Comparison of ENCODE assay signal across 6 cellular contexts in genomic region chr18:57996871-57997270, GRCh38. TPM values are rescaled to one million over a fixed set of nuclear protein-coding genes. Genes with fewer than 3 reads are reported as not detected.
A peak's percentile ranks its signal among the peaks of the same experiment; 100 is the strongest.
DNase-seq lines count a peak whose midpoint lies in the region; ATAC-seq, FAIRE-seq and TF ChIP-seq lines count a peak whose summit lies in the region.
"Not testable (repeated sequence)": the region's sequence is repeated elsewhere in the genome, so short reads cannot be mapped to it uniquely, and the experiment has no call there.

No MANE protein-coding gene starts in this region.

- not testable (repeated sequence) for FAIRE-seq in K562 (lab: Jason Lieb, UNC); bronchial epithelial cell (lab: Jason Lieb, UNC)
- FAIRE-seq in keratinocyte (lab: Jason Lieb, UNC): peak; percentile 41

- H3K27ac ChIP-seq in K562 (ENCODE audit: extremely low read depth, low read depth, low read length); keratinocyte (ENCODE audit: control insufficient read depth, insufficient read depth, low read length): not testable (repeated sequence)
- peak overlapping the region; percentile 40 for H3K27ac ChIP-seq in epithelial cell of prostate

- not testable (repeated sequence) for H3K4me2 ChIP-seq in K562 (ENCODE audit: insufficient read depth, low read length); keratinocyte (ENCODE audit: control insufficient read depth, extremely low read depth, insufficient read depth, low read depth, low read length)

- dilution Hi-C loops in keratinocyte (cut with MboI; ENCODE audit: extremely low pct_ligation_motif_present, low sequenced_read_pairs): not testable (repeated sequence)

- CTCF ChIA-PET in K562 (lab: Yijun Ruan, JAX; ENCODE audit: low intra/inter-chr PET ratio): not testable (repeated sequence)

- DNase-seq in ELR (ENCODE audit: low read depth) (peak; percentile 36), bronchial epithelial cell (ENCODE audit: low read depth) (peak; percentile 56), fibroblast of mammary gland (ENCODE audit: low read depth) (peak; percentile 10)
- DNase-seq in K562 (ENCODE audit: extremely low read depth in 1 of 4, low spot score in 3 of 4); epithelial cell of prostate (ENCODE audit: low read depth, low spot score); keratinocyte (ENCODE audit: low read depth, low spot score): not testable (repeated sequence)

- WGBS in K562 (ENCODE audit: insufficient coverage, low coverage, missing lambda C conversion rate): 41% methylated on average over 3 of the region's 3 CpGs

- POLR2A ChIA-PET in K562 (lab: Yijun Ruan, JAX): not testable (repeated sequence)

- not testable (repeated sequence) for H3K9ac ChIP-seq in K562 (ENCODE audit: insufficient read depth in 1 of 2, low read depth in 2 of 2, low read length in 2 of 2); keratinocyte (ENCODE audit: control insufficient read depth, extremely low read depth, insufficient read depth, low read length)

- intact Hi-C loops in K562 (cut with micrococcal nuclease): not testable (repeated sequence)

- BruUV-seq in K562 (replicated peaks; lab: Mats Ljungman, UMichigan): not testable (repeated sequence)

- not testable (repeated sequence) for TF ChIP-seq CTCF in K562 (IDR thresholded peaks at IDR 0.05 in 2 of 3, conservative IDR thresholded peaks at IDR 0.05 in 1 of 3; ENCODE audit: insufficient read depth in 2 of 3, low read depth in 1 of 3, low read length in 3 of 3); bronchial epithelial cell (IDR thresholded peaks at IDR 0.05; ENCODE audit: insufficient read depth, low read length, severe bottlenecking); fibroblast of mammary gland (conservative IDR thresholded peaks at IDR 0.05; ENCODE audit: control insufficient read depth, insufficient read depth, low read depth, low read length); keratinocyte (optimal IDR thresholded peaks at IDR 0.05 in 1 of 3, IDR thresholded peaks at IDR 0.05 in 1 of 3, conservative IDR thresholded peaks at IDR 0.05 in 1 of 3; ENCODE audit: extremely low read depth in 1 of 3, insufficient read depth in 2 of 3, low read length in 3 of 3)

- H3K27me3 ChIP-seq in K562 (ENCODE audit: control insufficient read depth in 2 of 2, insufficient read depth in 2 of 2, low read length in 2 of 2); bronchial epithelial cell (ENCODE audit: control insufficient read depth, insufficient read depth, low read length); keratinocyte (ENCODE audit: control insufficient read depth, extremely low read depth, insufficient read depth, low read length): not testable (repeated sequence)

- not testable (repeated sequence) for H3K4me1 ChIP-seq in K562 (replicated peaks in 1 of 2; ENCODE audit: control insufficient read depth in 2 of 2, insufficient read depth in 2 of 2, low read length in 2 of 2); keratinocyte (ENCODE audit: control insufficient read depth, extremely low read depth, insufficient read depth, low read length)

- TF ChIP-seq EP300 in K562 (IDR thresholded peaks at IDR 0.05; ENCODE audit: low read length): not testable (repeated sequence)

- not testable (repeated sequence) for TF ChIP-seq RAD21 in K562 (CRISPR knock-in tag; conservative IDR thresholded peaks at IDR 0.05 in 1 of 2, IDR thresholded peaks at IDR 0.05 in 1 of 2)

- not testable (repeated sequence) for H3K4me3 ChIP-seq in K562; bronchial epithelial cell (ENCODE audit: low read depth, low read length); fibroblast of mammary gland (ENCODE audit: control insufficient read depth, low read depth, low read length); keratinocyte (ENCODE audit: control insufficient read depth in 2 of 3, extremely low read depth in 1 of 3, insufficient read depth in 2 of 3, low read depth in 1 of 3, low read length in 3 of 3)

- not testable (repeated sequence) for H3K9me3 ChIP-seq in K562 (replicated peaks; ENCODE audit: control insufficient read depth, insufficient read depth, low read depth, low read length); keratinocyte (ENCODE audit: control insufficient read depth, low read depth, low read length)

- ATAC-seq in K562: not testable (repeated sequence)

- H2AFZ ChIP-seq in K562 (ENCODE audit: low read depth, low read length); keratinocyte (ENCODE audit: control insufficient read depth, low read length): not testable (repeated sequence)

- H4K20me1 ChIP-seq in K562 (replicated peaks; ENCODE audit: control insufficient read depth, insufficient read depth, low read length); keratinocyte (ENCODE audit: control insufficient read depth, extremely low read depth, insufficient read depth, low read length): not testable (repeated sequence)

- not testable (repeated sequence) for TF ChIP-seq POLR2A in K562 (conservative IDR thresholded peaks at IDR 0.05)

- H3K79me2 ChIP-seq in K562 (ENCODE audit: control insufficient read depth, insufficient read depth, low read length); keratinocyte (ENCODE audit: control insufficient read depth, insufficient read depth, low read length): not testable (repeated sequence)

- in situ Hi-C loops in K562 (cut with MboI): not testable (repeated sequence)

- not testable (repeated sequence) for H3K36me3 ChIP-seq in K562 (ENCODE audit: control insufficient read depth, insufficient read depth, low read length); bronchial epithelial cell (ENCODE audit: control insufficient read depth, insufficient read depth, low read length); keratinocyte (ENCODE audit: control insufficient read depth in 2 of 2, extremely low read depth in 1 of 2, insufficient read depth in 2 of 2, low read length in 2 of 2)

- H3K9me1 ChIP-seq in K562 (ENCODE audit: control insufficient read depth, insufficient read depth, low read length); keratinocyte (ENCODE audit: control insufficient read depth, extremely low read depth, insufficient read depth, low read length): not testable (repeated sequence)

TF ChIP-seq in K562, 482 proteins besides CTCF, POLR2A, EP300 and RAD21:
- TF ChIP-seq ZNF766 (CRISPR knock-in tag; conservative IDR thresholded peaks at IDR 0.05): peak; percentile 53; the same call in 1 of the 2 replicates

RNA-seq across cellular contexts. Expression of gene NEDD4L, which starts 47.2 kb away (rescaled TPM):
- total RNA-seq in K562 (2011; cell fraction: chromatin; rRNA removed; ENCODE audit: low replicate concordance): 85.7 and 138 TPM in 2 replicates
- total RNA-seq in K562 (2011; cell fraction: nucleolus; rRNA removed): 40.2 and 48.4 TPM in 2 replicates
- 71.6 and 95.8 TPM in 2 replicates for total RNA-seq in K562 (2011; cell fraction: nucleoplasm; rRNA removed)
- 17.3 and 21.3 TPM in 2 replicates for total RNA-seq in K562 (2014; rRNA removed)
- total RNA-seq in K562 (2014; rRNA removed; fragmentation: Illumina TruSeq; extraction: Trizol): 16.3 and 21.7 TPM in 2 replicates
- total RNA-seq in K562 (2015; rRNA removed; fragmentation: Illumina TruSeq; extraction: Trizol): 14.4 and 16.5 TPM in 2 replicates
- 32.7 and 33.4 TPM in 2 replicates for total RNA-seq in K562 (2021)
- polyA plus RNA-seq in K562 (2011; rRNA removed): 11.5 and 19.9 TPM in 2 replicates
- 10.1 and 20.6 TPM in 2 replicates for polyA plus RNA-seq in K562 (2011; cell fraction: cytosol; rRNA removed)
- polyA plus RNA-seq in K562 (2011; cell fraction: nucleus; rRNA removed): 23.6 and 40.4 TPM in 2 replicates
- polyA plus RNA-seq in K562 (2012): 17.9 and 22.9 TPM in 2 replicates
- 23.9 and 27.0 TPM in 2 replicates for polyA plus RNA-seq in K562 (2014; fragmentation: Illumina TruSeq; extraction: Trizol)
- polyA plus RNA-seq in K562 (2014; fragmentation: Nextera tagmentation; extraction: Ambion mirVana): 10 to 100 TPM in 1 of 2 experiments, 1 to 10 TPM in 1; 8.1 to 11.1 TPM
- polyA plus RNA-seq in K562 (2014; rRNA removed): 22.5 and 25.2 TPM in 2 replicates
- 31.3 and 33.1 TPM in 2 replicates for polyA minus RNA-seq in K562 (2011; rRNA and poly(A)+ RNA removed)
- polyA minus RNA-seq in K562 (2011; cell fraction: cytosol; rRNA and poly(A)+ RNA removed): 15.2 and 15.9 TPM in 2 replicates
- polyA minus RNA-seq in K562 (2011; cell fraction: nucleus; rRNA and poly(A)+ RNA removed): 30.0 and 35.5 TPM in 2 replicates
- 11.3 and 14.2 TPM in 2 replicates for total RNA-seq in bronchial epithelial cell
- polyA plus RNA-seq in keratinocyte: 27.3 to 80.8 TPM (median 52.6 TPM) in 3 replicates
- 109 TPM for polyA plus RNA-seq in keratinocyte (2011; ENCODE audit: low read depth)
- polyA plus RNA-seq in keratinocyte (2011; cell fraction: cytosol; rRNA removed): 39.3 and 48.6 TPM in 2 replicates
- polyA plus RNA-seq in keratinocyte (2011; cell fraction: nucleus; rRNA removed): 117 and 140 TPM in 2 replicates
- 77.8 and 96.4 TPM in 2 replicates for polyA plus RNA-seq in keratinocyte (2012; ENCODE audit: low replicate concordance)
- 65.0 to 149 TPM (median 125 TPM) in 3 replicates for polyA minus RNA-seq in keratinocyte
- 26.9 TPM for polyA minus RNA-seq in keratinocyte (2011; cell fraction: cytosol; rRNA and poly(A)+ RNA removed)
- polyA minus RNA-seq in keratinocyte (2011; cell fraction: nucleus; rRNA and poly(A)+ RNA removed): 108 and 202 TPM in 2 replicates
